8 cellular contexts compared by ENCODE assay signal in genomic region chr3:155870133-155870944, GRCh38. TPM values are rescaled to one million over a fixed set of nuclear protein-coding genes. Genes with fewer than 3 reads are reported as not detected.
A peak's percentile ranks its signal among the peaks of the same experiment; 100 is the strongest.
DNase-seq lines count a peak whose midpoint lies in the region; ATAC-seq, FAIRE-seq and TF ChIP-seq lines count a peak whose summit lies in the region.

Gene GMPS, plus strand, starts transcription at chr3:155870650. Its CDS starts 221 bp downstream, at chr3:155870871.

- H2AFZ ChIP-seq in OCI-LY1 (ENCODE audit: low read length), result peak within 1 kb of the TSS; percentile 3; the same call in 1 of the 2 replicates
- peak within 1 kb of the TSS; percentile 100 for H2AFZ ChIP-seq in endothelial cell of umbilical vein (ENCODE audit: low read depth, low read length)

- H3F3A ChIP-seq in OCI-LY1 (ENCODE audit: insufficient read depth, low read length), result no peaks in the 10 kb centered on the region

- DNase-seq in DMS 273 (lab: John Stamatoyannopoulos, UW; ENCODE audit: unreplicated experiment), result peak; percentile 99
- DNase-seq in HuH-7 (ENCODE audit: low spot score), result peak; percentile 66
- DNase-seq in activated CD8-positive, alpha-beta memory T cell treated with anti-CD3 and anti-CD28 coated beads, Interleukin-2, amount 50 U/mL, for 48 hours, result peak; percentile 95
- DNase-seq in endothelial cell of umbilical vein (ENCODE audit: low read depth, low spot score), result peak; percentile 96
- DNase-seq in middle frontal gyrus (ENCODE audit: extremely low spot score, low spot score), result peak; percentile 91
- peak; percentile 92 to 97 for DNase-seq in stimulated activated CD8-positive, alpha-beta memory T cell treated with anti-CD3 and anti-CD28 coated beads, Interleukin-2, amount 100 ng/mL, for 48 hours (ENCODE audit: low read depth in 2 of 2)

- no peaks in the 10 kb centered on the region for H3K9me3 ChIP-seq in OCI-LY1 (ENCODE audit: low read length)
- H3K9me3 ChIP-seq in endothelial cell of umbilical vein (replicated peaks; ENCODE audit: control insufficient read depth, insufficient read depth, low read length), result no peaks in the 10 kb centered on the region

- intact Hi-C loops in endothelial cell of umbilical vein (cut with micrococcal nuclease), result loop anchor here (1.0 to 10.0 kb wide), 3 partner anchors 16 to 1294 kb away; partner anchors contain the start of genes C3orf33, CCNL1 and SLC33A1

- FAIRE-seq in endothelial cell of umbilical vein (lab: Jason Lieb, UNC), result peak; percentile 84

- H3K27me3 ChIP-seq in OCI-LY1 (ENCODE audit: insufficient read depth, low read length), result no peaks in the 10 kb centered on the region
- H3K27me3 ChIP-seq in endothelial cell of umbilical vein (ENCODE audit: control insufficient read depth in 2 of 2, insufficient read depth in 2 of 2, low read length in 2 of 2), result no peaks in the 10 kb centered on the region

- H3K9me1 ChIP-seq in endothelial cell of umbilical vein (replicated peaks; ENCODE audit: control insufficient read depth, extremely low read depth, insufficient read depth, low read length), result no peaks in the 10 kb centered on the region

- H3K4me2 ChIP-seq in OCI-LY1 (ENCODE audit: low read length) (peak within 1 kb of the TSS; percentile 97), endothelial cell of umbilical vein (ENCODE audit: insufficient read depth, low read length) (peak within 1 kb of the TSS; percentile 99)

- H3K4me3 ChIP-seq in OCI-LY1 (ENCODE audit: low read depth, low read length, poor library complexity, severe bottlenecking) (peak within 1 kb of the TSS; percentile 96), endothelial cell of umbilical vein (replicated peaks in 1 of 3; ENCODE audit: insufficient read depth in 1 of 3, low read depth in 1 of 3, low read length in 3 of 3) (peak within 1 kb of the TSS; percentile 93 to 98 (median 96))

- H3K4me1 ChIP-seq in OCI-LY1 (ENCODE audit: insufficient read depth, low read length, severe bottlenecking) (peaks cover 30% of the 10 kb centered on the region), endothelial cell of umbilical vein (ENCODE audit: control insufficient read depth, extremely low read depth, insufficient read depth, low read length) (peaks cover 20% of the 10 kb centered on the region)

- peaks cover 47% of the 10 kb centered on the region for H3K79me2 ChIP-seq in OCI-LY1 (ENCODE audit: insufficient read depth, low read length)
- H3K79me2 ChIP-seq in endothelial cell of umbilical vein (ENCODE audit: control insufficient read depth, insufficient read depth, low read length), result peaks cover 47% of the 10 kb centered on the region

- H3K27ac ChIP-seq in OCI-LY1 (ENCODE audit: low read depth, low read length, poor library complexity, severe bottlenecking), result peak within 1 kb of the TSS; percentile 70
- peak within 1 kb of the TSS; percentile 79 for H3K27ac ChIP-seq in endothelial cell of umbilical vein (ENCODE audit: insufficient read depth, low read depth, low read length)

- dilution Hi-C loops in endothelial cell of umbilical vein (cut with MboI; ENCODE audit: extremely low pct_ligation_motif_present, low sequenced_read_pairs), result no loop called here

- peak within 1 kb of the TSS; percentile 99 for H3K9ac ChIP-seq in OCI-LY1 (ENCODE audit: low read length)
- H3K9ac ChIP-seq in endothelial cell of umbilical vein (replicated peaks; ENCODE audit: extremely low read depth, insufficient read depth, low read length), result peak within 1 kb of the TSS; percentile 89

- no peak; the same call in 1 of the 2 replicates for TF ChIP-seq CTCF in OCI-LY1 (IDR thresholded peaks at IDR 0.05; ENCODE audit: low read length)
- peak; percentile 8 to 33 for TF ChIP-seq CTCF in endothelial cell of umbilical vein (IDR thresholded peaks at IDR 0.05; ENCODE audit: extremely low read depth in 1 of 2, insufficient read depth in 1 of 2, low read depth in 1 of 2, low read length in 2 of 2)

- H4K20me1 ChIP-seq in OCI-LY1 (ENCODE audit: insufficient read depth, low read length) (no peaks in the 10 kb centered on the region; the same call in 1 of the 2 replicates), endothelial cell of umbilical vein (replicated peaks; ENCODE audit: control insufficient read depth, extremely low read depth, insufficient read depth, low read length) (peaks cover 3% of the 10 kb centered on the region)

- H3K36me3 ChIP-seq in OCI-LY1 (ENCODE audit: insufficient read depth, low read length), result peaks cover 3% of the 10 kb centered on the region; the same call in 1 of the 2 replicates
- no peaks in the 10 kb centered on the region for H3K36me3 ChIP-seq in endothelial cell of umbilical vein (ENCODE audit: control insufficient read depth in 2 of 2, extremely low read depth in 1 of 2, insufficient read depth in 2 of 2, low read length in 2 of 2)

- peak; percentile 59 for TF ChIP-seq POLR2A in endothelial cell of umbilical vein (IDR thresholded peaks at IDR 0.05; ENCODE audit: low read depth, low read length)

- POLR2A ChIA-PET in endothelial cell of umbilical vein (lab: Charles Lee), result interaction anchor here (0.7 to 1.2 kb wide), 2 partner anchors 16 to 64 kb away, joined by 4 read pairs; partner anchors contain the start of genes C3orf33 and SLC33A1

- ATAC-seq in GM21515 (IDR thresholded peaks at IDR 0.05; ENCODE audit: unreplicated experiment), result peak; percentile 93

- no peaks in the 10 kb centered on the region for H3K9me2 ChIP-seq in OCI-LY1 (ENCODE audit: low read depth, low read length)

- no TSS peak for BruUV-seq in endothelial cell of umbilical vein (replicated peaks; lab: Mats Ljungman, UMichigan)

- CTCF ChIA-PET in endothelial cell of umbilical vein (lab: Charles Lee), result interaction anchor here (1.1 to 4.7 kb wide), 3 partner anchors 17 to 64 kb away, joined by 3 to 40 read pairs (median 5); partner anchors contain the start of genes C3orf33 and SLC33A1

TF ChIP-seq in endothelial cell of umbilical vein, 7 proteins besides CTCF, POLR2A, EP300 and RAD21:
- no peak for TF ChIP-seq FOS (IDR thresholded peaks at IDR 0.05; ENCODE audit: borderline replicate concordance, insufficient read depth, low read length)
- TF ChIP-seq, protein P1, sequence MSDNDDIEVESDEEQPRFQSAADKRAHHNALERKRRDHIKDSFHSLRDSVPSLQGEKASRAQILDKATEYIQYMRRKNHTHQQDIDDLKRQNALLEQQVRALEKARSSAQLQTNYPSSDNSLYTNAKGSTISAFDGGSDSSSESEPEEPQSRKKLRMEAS (IDR thresholded peaks at IDR 0.05; ENCODE audit: insufficient read depth, insufficient read length), result peak; percentile 34
- peak; percentile 70 for TF ChIP-seq POLR2AphosphoS5 (IDR thresholded peaks at IDR 0.05; ENCODE audit: insufficient read depth, low read depth, low read length)
TF ChIP-seq in endothelial cell of umbilical vein: peak in this region for 2.

RNA-seq across cellular contexts. Expression of gene GMPS, which starts in this region (rescaled TPM):
- 66.0 and 67.5 TPM in 2 replicates for total RNA-seq in endothelial cell of umbilical vein
- 15.0 and 18.7 TPM in 2 replicates for polyA plus RNA-seq in endothelial cell of umbilical vein
- 32.9 and 37.0 TPM in 2 replicates for polyA plus RNA-seq in endothelial cell of umbilical vein (2011; cell fraction: cytosol; rRNA removed)
- polyA plus RNA-seq in endothelial cell of umbilical vein (2011; cell fraction: nucleus; rRNA removed), result 25.7 and 38.2 TPM in 2 replicates
- 53.3 and 77.6 TPM in 2 replicates for polyA plus RNA-seq in endothelial cell of umbilical vein (2012)
- 17.2 and 27.1 TPM in 2 replicates for polyA minus RNA-seq in endothelial cell of umbilical vein
- 90.0 TPM for polyA minus RNA-seq in endothelial cell of umbilical vein (2011; cell fraction: cytosol; rRNA and poly(A)+ RNA removed)
- 15.2 and 19.7 TPM in 2 replicates for polyA minus RNA-seq in endothelial cell of umbilical vein (2011; cell fraction: nucleus; rRNA and poly(A)+ RNA removed)

Comparison
In these comparisons a context has a peak if more than half of its experiments do, and no peak if none do; other contexts are left out.
1. Peak in every context shown above with its lines: DNase-seq, ATAC-seq, H3K4me3 ChIP-seq and H3K27ac ChIP-seq.